Comparison of ENCODE assay signal across 18 cellular contexts in genomic region chr2:203750669-203751068, GRCh38. TPM values are rescaled to one million over a fixed set of nuclear protein-coding genes. Genes with fewer than 3 reads are reported as not detected.
"Had no signal": no experiment of that assay in that cellular context is flagged by ENCODE, and none has a peak within 500 bp of the region (broad histone marks: within the 10 kb centered on the region; RNA-seq: fewer than 3 reads in every experiment).

No MANE protein-coding gene starts in this region.

- H3K36me3 ChIP-seq: adrenal gland, gastroesophageal sphincter, left ventricle myocardium inferior, right lobe of liver, transverse colon had no signal

- H3K4me1 Mint-ChIP-seq: stimulated activated naive B cell treated with anti-CD40 and anti-IgM and Interleukin-4, amounts not matched to agents 10 μg/mL and 1 μg/mL and 100 μg/mL, for 72 hours had no signal

- DNase-seq: activated CD4-positive, alpha-beta T cell treated with anti-CD3 and anti-CD28 coated beads for 48 hours; activated gamma-delta T cell; adrenal gland; effector CD4-positive, alpha-beta T cell; left ventricle myocardium inferior; mesenchymal stem cell; psoas muscle; right lobe of liver; SHP77 treated with DMSO at 0.1 percent for 48 hours; stimulated activated CD4-positive, alpha-beta T cell treated with anti-CD3 and anti-CD28 coated beads, Interleukin-1b, Interleukin-23, amount 100 ng/mL, for 48 hours; stimulated activated naive B cell treated with anti-CD40 and anti-IgM and Interleukin-4, amounts not matched to agents 10 μg/mL and 1 μg/mL and 100 μg/mL, for 72 hours; substantia nigra; T-helper 9 cell; transverse colon had no signal

- H3K4me3 ChIP-seq: adrenal gland, coronary artery, gastroesophageal sphincter, left ventricle myocardium inferior, psoas muscle, right lobe of liver, transverse colon had no signal

- H3K4me1 ChIP-seq: adrenal gland, gastroesophageal sphincter, left ventricle myocardium inferior, psoas muscle, right lobe of liver, transverse colon had no signal

- H3K9me3 ChIP-seq: psoas muscle, right lobe of liver had no signal

- H3K27ac Mint-ChIP-seq: nephron; stimulated activated naive B cell treated with anti-CD40 and anti-IgM and Interleukin-4, amounts not matched to agents 10 μg/mL and 1 μg/mL and 100 μg/mL, for 72 hours had no signal

- H3K27me3 ChIP-seq: adrenal gland, gastroesophageal sphincter, right lobe of liver, transverse colon had no signal

- H3K27ac ChIP-seq: adrenal gland, gastroesophageal sphincter, left ventricle myocardium inferior, psoas muscle, right lobe of liver, transverse colon had no signal

- ATAC-seq: gastroesophageal sphincter; psoas muscle; right lobe of liver; stimulated activated naive B cell treated with anti-CD40 and anti-IgM and Interleukin-4, amounts not matched to agents 10 μg/mL and 1 μg/mL and 100 μg/mL, for 72 hours had no signal

- H3K36me3 Mint-ChIP-seq: stimulated activated naive B cell treated with anti-CD40 and anti-IgM and Interleukin-4, amounts not matched to agents 10 μg/mL and 1 μg/mL and 100 μg/mL, for 72 hours had no signal

- H3K4me3 Mint-ChIP-seq: nephron; stimulated activated naive B cell treated with anti-CD40 and anti-IgM and Interleukin-4, amounts not matched to agents 10 μg/mL and 1 μg/mL and 100 μg/mL, for 72 hours had no signal

RNA-seq across cellular contexts. Expression of gene CD28, which starts 44.2 kb away (rescaled TPM):
- total RNA-seq: epithelial cell of proximal tubule had no signal
